ENCODE assay signal across 16 cellular contexts in the genomic region with DNA sequence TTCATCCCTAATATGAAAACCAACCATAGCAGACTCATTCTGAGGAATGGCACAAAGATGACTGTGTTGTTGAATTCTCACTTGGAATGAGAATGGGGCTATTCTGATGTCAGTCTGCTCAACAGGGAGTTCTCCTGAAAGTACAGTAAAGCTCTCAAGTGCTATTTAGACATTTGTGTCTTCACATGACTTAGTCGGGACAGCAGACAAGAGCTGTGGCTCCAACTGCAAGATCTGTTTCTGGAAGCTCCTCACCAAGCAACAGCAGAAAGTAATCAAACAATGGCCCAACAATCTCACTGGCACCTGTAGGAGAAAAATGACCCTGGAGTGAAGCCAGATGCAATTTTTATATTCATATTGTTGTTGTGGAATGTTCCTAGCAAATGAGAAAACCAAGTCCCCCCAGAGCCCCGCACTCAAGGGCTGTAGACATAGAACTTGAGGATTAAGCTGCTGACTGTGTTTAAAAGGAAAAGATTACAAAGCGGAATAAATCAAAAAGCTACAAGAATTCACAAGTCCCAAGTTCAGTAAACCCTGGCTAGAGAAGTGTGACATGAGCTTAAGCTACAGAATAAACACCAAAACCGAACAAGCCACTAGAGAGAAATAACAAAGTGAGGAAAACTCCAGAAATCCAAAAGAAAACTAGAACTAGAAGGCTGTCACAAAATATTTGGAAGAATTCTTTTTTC.
"Had no signal": no experiment of that assay in that cellular context is flagged by ENCODE, and none has a peak within 500 bp of the region (broad histone marks: within the 10 kb centered on the region; RNA-seq: fewer than 3 reads in every experiment).

No MANE protein-coding gene starts in this region.

- H3K36me3 Mint-ChIP-seq: activated naive CD4-positive, alpha-beta T cell treated with anti-CD3 and anti-CD28 coated beads, Interleukin-2, amount 10 ng/mL, durations not matched to agents 7 days and 5 days had no signal

- H2AFZ ChIP-seq: parathyroid adenoma had no signal

- H3K36me3 ChIP-seq: sigmoid colon, SJCRH30 had no signal

- H3K4me1 ChIP-seq: parathyroid adenoma, SJCRH30 had no signal

- H3K27ac Mint-ChIP-seq: activated naive CD4-positive, alpha-beta T cell treated with anti-CD3 and anti-CD28 coated beads, Interleukin-2, amount 10 ng/mL, durations not matched to agents 7 days and 5 days had no signal

- H3K79me2 ChIP-seq: parathyroid adenoma had no signal

- H3K4me3 Mint-ChIP-seq: activated naive CD4-positive, alpha-beta T cell treated with anti-CD3 and anti-CD28 coated beads, Interleukin-2, amount 10 ng/mL, durations not matched to agents 7 days and 5 days had no signal

- H3K9me3 Mint-ChIP-seq: activated naive CD4-positive, alpha-beta T cell treated with anti-CD3 and anti-CD28 coated beads, Interleukin-2, amount 10 ng/mL, durations not matched to agents 7 days and 5 days had no signal

- H3K9me3 ChIP-seq: SJCRH30 had no signal

- DNase-seq: activated CD4-positive, alpha-beta T cell treated with anti-CD3 and anti-CD28 coated beads for 4 hours; activated CD4-positive, alpha-beta T cell treated with anti-CD3 and anti-CD28 coated beads, Interleukin-2, amount 50 U/mL, for 48 hours; activated CD4-positive, CD25-positive, alpha-beta regulatory T cell; activated effector memory CD4-positive, alpha-beta T cell treated with anti-CD3 and anti-CD28 coated beads, Interleukin-2, amount 50 U/mL, for 16 hours; activated naive CD4-positive, alpha-beta T cell treated with anti-CD3 and anti-CD28 coated beads, Interleukin-2, amount 10 ng/mL, durations not matched to agents 7 days and 5 days; hippocampal formation; kidney glomerular epithelial cell; nucleus accumbens; sigmoid colon; SJCRH30; stimulated activated CD4-positive, alpha-beta T cell treated with anti-CD3 and anti-CD28 coated beads, Interleukin-4, amount 100 ng/mL, for 24 hours; stimulated activated naive CD4-positive, alpha-beta T cell treated with Interleukin-2 at 50 U/mL for 16 hours; T-helper 1 cell; T-helper 9 cell had no signal

- H3K4me3 ChIP-seq: lung, sigmoid colon, SJCRH30 had no signal

- H3K27me3 Mint-ChIP-seq: activated naive CD4-positive, alpha-beta T cell treated with anti-CD3 and anti-CD28 coated beads, Interleukin-2, amount 10 ng/mL, durations not matched to agents 7 days and 5 days had no signal

- H3K9ac ChIP-seq: parathyroid adenoma had no signal

- H3K27me3 ChIP-seq: sigmoid colon, SJCRH30 had no signal

- H3K27ac ChIP-seq: parathyroid adenoma, SJCRH30 had no signal

- H3K4me1 Mint-ChIP-seq: activated naive CD4-positive, alpha-beta T cell treated with anti-CD3 and anti-CD28 coated beads, Interleukin-2, amount 10 ng/mL, durations not matched to agents 7 days and 5 days had no signal
